ENCODE assay signal across 9 cellular contexts in genomic region chr20:64161595-64162238, GRCh38. TPM values are rescaled to one million over a fixed set of nuclear protein-coding genes. Genes with fewer than 3 reads are reported as not detected.
DNase-seq lines count a peak whose midpoint lies in the region; ATAC-seq and TF ChIP-seq lines count a peak whose summit lies in the region.
"Had no signal": no experiment of that assay in that cellular context is flagged by ENCODE, and none has a peak within 500 bp of the region (broad histone marks: within the 10 kb centered on the region; RNA-seq: fewer than 3 reads in every experiment).

No MANE protein-coding gene starts in this region.

- peaks cover 17% of the 10 kb centered on the region for H3K27me3 ChIP-seq in CD4-positive, alpha-beta memory T cell (ENCODE audit: insufficient read depth, low read length)
- H3K27me3 ChIP-seq in iPS DF 6.9 (ENCODE audit: control insufficient read depth, insufficient read depth, low read length): no peaks in the 10 kb centered on the region; the same call in 1 of the 2 replicates

- H3K4me3 Mint-ChIP-seq in CD4-positive, alpha-beta memory T cell: no peak overlapping the region
- H3K4me3 Mint-ChIP-seq in stimulated activated effector memory CD8-positive, alpha-beta T cell treated with anti-CD3 and anti-CD28 coated beads, Interleukin-12 subunit alpha, Interleukin-12 subunit beta, amount 100 ng/mL, for 72 hours: no peak overlapping the region

- H3K27ac Mint-ChIP-seq in CD4-positive, alpha-beta memory T cell: peak overlapping the region in 1 of 7 donors; percentile 36
- H3K27ac Mint-ChIP-seq in stimulated activated effector memory CD8-positive, alpha-beta T cell treated with anti-CD3 and anti-CD28 coated beads, Interleukin-12 subunit alpha, Interleukin-12 subunit beta, amount 100 ng/mL, for 72 hours: no peak overlapping the region
- H3K27ac Mint-ChIP-seq: activated naive CD4-positive, alpha-beta T cell treated with anti-CD3 and anti-CD28 coated beads, Interleukin-2, amount 50 U/mL, for 72 hours had no signal

- H3K4me1 Mint-ChIP-seq in CD4-positive, alpha-beta memory T cell: peaks cover 0 to 4% (median 0%) of the 10 kb centered on the region in 4 donors
- no peaks in the 10 kb centered on the region for H3K4me1 Mint-ChIP-seq in stimulated activated effector memory CD8-positive, alpha-beta T cell treated with anti-CD3 and anti-CD28 coated beads, Interleukin-12 subunit alpha, Interleukin-12 subunit beta, amount 100 ng/mL, for 72 hours

- peak; percentile 39 for ATAC-seq in stimulated activated effector memory CD8-positive, alpha-beta T cell treated with anti-CD3 and anti-CD28 coated beads, Interleukin-12 subunit alpha, Interleukin-12 subunit beta, amount 100 ng/mL, for 72 hours
- ATAC-seq in GM19023 (IDR thresholded peaks at IDR 0.05; ENCODE audit: unreplicated experiment): no peak

- peaks cover 0 to 4% (median 0%) of the 10 kb centered on the region in 8 donors for H3K9me3 Mint-ChIP-seq in CD4-positive, alpha-beta memory T cell
- no peaks in the 10 kb centered on the region for H3K9me3 Mint-ChIP-seq in stimulated activated effector memory CD8-positive, alpha-beta T cell treated with anti-CD3 and anti-CD28 coated beads, Interleukin-12 subunit alpha, Interleukin-12 subunit beta, amount 100 ng/mL, for 72 hours
- H3K9me3 Mint-ChIP-seq: activated naive CD4-positive, alpha-beta T cell treated with anti-CD3 and anti-CD28 coated beads, Interleukin-2, amount 50 U/mL, for 72 hours had no signal

- H3K27me3 Mint-ChIP-seq in CD4-positive, alpha-beta memory T cell: peaks cover 45 to 54% of the 10 kb centered on the region in 2 donors

- POLR2A ChIA-PET in CD4-positive, alpha-beta memory T cell (lab: Charles Lee; ENCODE audit: partially characterized antibody): no interaction called here

- no CpG with 5 or more reads among the region's 29 CpGs for WGBS in iPS DF 6.9 (ENCODE audit: insufficient coverage, insufficient read length)

- no peaks in the 10 kb centered on the region for H3K9me3 ChIP-seq in CD4-positive, alpha-beta memory T cell (ENCODE audit: control insufficient read depth in 1 of 2, low read length in 2 of 2)
- H3K9me3 ChIP-seq in iPS DF 6.9 (ENCODE audit: control insufficient read depth, insufficient read depth, low read length): no peaks in the 10 kb centered on the region

- DNase-seq in CD4-positive, alpha-beta memory T cell: peak in 4 of 5 donors; percentile 12 to 29 (median 24)
- DNase-seq in activated T-cell treated with anti-CD3 and anti-CD28 coated beads, Interleukin-2, amount 50 U/mL, for 48 hours: peak; percentile 35 to 50
- DNase-seq in iPS DF 6.9 (ENCODE audit: low read depth, low spot score) (peak; percentile 75), NCI-H1930 (lab: John Stamatoyannopoulos, UW) (no peak), NCI-H1436 treated with DMSO at 0.1 percent for 48 hours (lab: John Stamatoyannopoulos, UW) (no peak)
- DNase-seq in stimulated activated effector memory CD8-positive, alpha-beta T cell treated with anti-CD3 and anti-CD28 coated beads, Interleukin-12 subunit alpha, Interleukin-12 subunit beta, amount 100 ng/mL, for 72 hours (ENCODE audit: low spot score in 2 of 2): no peak

- intact Hi-C loops in CD4-positive, alpha-beta memory T cell (cut with micrococcal nuclease): no loop called here

- H3K4me3 ChIP-seq in CD4-positive, alpha-beta memory T cell (ENCODE audit: low read length in 2 of 2): no peak overlapping the region
- no peak overlapping the region for H3K4me3 ChIP-seq in iPS DF 6.9 (ENCODE audit: low read length)

- no peak for TF ChIP-seq EP300 in Ishikawa (IDR thresholded peaks at IDR 0.05; ENCODE audit: borderline replicate concordance)

- CTCF ChIA-PET in CD4-positive, alpha-beta memory T cell (lab: Charles Lee; ENCODE audit: partially characterized antibody): no interaction called here

- peaks cover 0 to 4% of the 10 kb centered on the region in 2 donors for H3K36me3 Mint-ChIP-seq in CD4-positive, alpha-beta memory T cell
- H3K36me3 Mint-ChIP-seq in stimulated activated effector memory CD8-positive, alpha-beta T cell treated with anti-CD3 and anti-CD28 coated beads, Interleukin-12 subunit alpha, Interleukin-12 subunit beta, amount 100 ng/mL, for 72 hours: no peaks in the 10 kb centered on the region

- no peaks in the 10 kb centered on the region for H3K4me1 ChIP-seq in CD4-positive, alpha-beta memory T cell (ENCODE audit: insufficient read depth, low read length)
- peaks cover 12% of the 10 kb centered on the region for H3K4me1 ChIP-seq in iPS DF 6.9 (ENCODE audit: control insufficient read depth, insufficient read depth, low read length)

- TF ChIP-seq RAD21 in Ishikawa (IDR thresholded peaks at IDR 0.05; ENCODE audit: low read depth): no peak

- no peak overlapping the region for H3K27ac ChIP-seq in CD4-positive, alpha-beta memory T cell (ENCODE audit: low read depth, low read length)
- no peak overlapping the region for H3K27ac ChIP-seq in iPS DF 6.9 (ENCODE audit: low read length)

- H3K36me3 ChIP-seq in CD4-positive, alpha-beta memory T cell (ENCODE audit: insufficient read depth, low read length): no peaks in the 10 kb centered on the region
- no peaks in the 10 kb centered on the region for H3K36me3 ChIP-seq in iPS DF 6.9 (ENCODE audit: control insufficient read depth, insufficient read depth, low read length)

TF ChIP-seq in Ishikawa, 13 proteins besides CTCF, POLR2A, EP300 and RAD21:
- TF ChIP-seq REST (IDR thresholded peaks at IDR 0.05; ENCODE audit: low read depth) (peak; percentile 96), USF1 (IDR thresholded peaks at IDR 0.05) (no peak)

RNA-seq across cellular contexts. Expression of gene MYT1, which starts 2.5 kb away (rescaled TPM):
- not detected for total RNA-seq in CD4-positive, alpha-beta memory T cell
- not detected for polyA plus RNA-seq in CD4-positive, alpha-beta memory T cell

RNA-seq across cellular contexts. Expression of gene NPBWR2, which starts 54.4 kb away (rescaled TPM):
- not detected for total RNA-seq in CD4-positive, alpha-beta memory T cell
- not detected for polyA plus RNA-seq in CD4-positive, alpha-beta memory T cell
- total RNA-seq: activated naive CD4-positive, alpha-beta T cell treated with anti-CD3 and anti-CD28 coated beads, Interleukin-2, amount 50 U/mL, for 72 hours had no signal

Comparison
In these comparisons a context has a peak if more than half of its experiments do, and no peak if none do; other contexts are left out.
1. DNase-seq: peak in CD4-positive, alpha-beta memory T cell (4 of 5), activated T-cell treated with anti-CD3 and anti-CD28 coated beads, Interleukin-2, amount 50 U/mL, for 48 hours (2 of 2) and iPS DF 6.9 (single experiment); none in stimulated activated effector memory CD8-positive, alpha-beta T cell treated with anti-CD3 and anti-CD28 coated beads, Interleukin-12 subunit alpha, Interleukin-12 subunit beta, amount 100 ng/mL, for 72 hours (0 of 2), NCI-H1930 (0 of 2) and NCI-H1436 treated with DMSO at 0.1 percent for 48 hours (single experiment).